Comparison of ENCODE assay signal across 28 cellular contexts in the genomic region with DNA sequence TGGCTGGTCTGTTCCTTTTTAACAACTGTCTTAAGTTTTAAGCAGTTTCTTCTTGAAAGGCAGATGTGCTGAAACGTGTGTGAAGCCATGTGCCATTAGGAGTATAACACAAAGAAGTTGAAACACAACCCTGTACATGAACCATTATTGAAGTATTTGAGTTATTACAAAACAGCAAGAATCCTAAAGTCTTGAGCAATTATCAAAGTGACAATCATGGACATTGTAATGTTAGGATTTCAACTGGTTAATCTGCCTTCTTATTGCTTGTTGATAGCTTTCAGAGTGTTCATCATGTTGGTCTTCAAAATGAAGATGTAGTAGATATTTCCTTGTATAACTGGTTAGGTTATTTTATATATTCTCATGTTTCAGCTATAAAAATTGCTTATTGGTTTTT. TPM values are rescaled to one million over a fixed set of nuclear protein-coding genes. Genes with fewer than 3 reads are reported as not detected.
"Had no signal": no experiment of that assay in that cellular context is flagged by ENCODE, and none has a peak within 500 bp of the region (broad histone marks: within the 10 kb centered on the region; RNA-seq: fewer than 3 reads in every experiment).

No MANE protein-coding gene starts in this region.

- H3K9me3 ChIP-seq: breast epithelium, esophagus muscularis mucosa, gastrocnemius medialis had no signal

- ATAC-seq: activated CD4-positive, alpha-beta T cell treated with anti-CD3 and anti-CD28 coated beads for 36 hours; activated naive CD4-positive, alpha-beta T cell treated with anti-CD3 and anti-CD28 coated beads, Interleukin-2, amount 50 U/mL, for 72 hours; activated T-cell treated with anti-CD3 and anti-CD28 coated beads, Interleukin-2, amount 50 U/mL, for 72 hours; foreskin keratinocyte; gastrocnemius medialis; heart left ventricle had no signal

- DNase-seq: activated CD4-positive, alpha-beta memory T cell treated with anti-CD3 and anti-CD28 coated beads, Interleukin-2, amount 10 ng/mL, durations not matched to agents 7 days and 5 days; activated CD4-positive, alpha-beta T cell treated with anti-CD3 and anti-CD28 coated beads for 36 hours; activated CD4-positive, alpha-beta T cell treated with anti-CD3 and anti-CD28 coated beads, Interleukin-2, amount 10 ng/mL, durations not matched to agents 24 days and 14 days; activated CD4-positive, CD25-positive, alpha-beta regulatory T cell; activated CD4-positive, CD25-positive, alpha-beta regulatory T cell treated with anti-CD3 and anti-CD28 coated beads, Interleukin-2, amount 50 U/mL, for 72 hours; activated CD8-positive, alpha-beta memory T cell treated with anti-CD3 and anti-CD28 coated beads, Interleukin-2, amount 50 U/mL, for 48 hours; activated gamma-delta T cell; activated naive CD4-positive, alpha-beta T cell; activated naive CD4-positive, alpha-beta T cell treated with anti-CD3 and anti-CD28 coated beads, Interleukin-2, amount 10 ng/mL, durations not matched to agents 7 days and 5 days; activated naive CD8-positive, alpha-beta T cell treated with anti-CD3 and anti-CD28 coated beads, Interleukin-2, amount 10 ng/mL, durations not matched to agents 7 days and 5 days; activated T-cell treated with anti-CD3 and anti-CD28 coated beads for 4 hours; activated T-cell treated with anti-CD3 and anti-CD28 coated beads, Interleukin-2, amount 50 U/mL, for 24 hours; activated T-cell treated with anti-CD3 and anti-CD28 coated beads, Interleukin-2, amount 50 U/mL, for 72 hours; dorsolateral prefrontal cortex; effector memory CD4-positive, alpha-beta T cell; endodermal cell; erythroblast; foreskin keratinocyte; gastrocnemius medialis; glutamatergic neuron; heart left ventricle; T-helper 2 cell had no signal

- H3K4me3 ChIP-seq: ascending aorta, breast epithelium, coronary artery, dorsolateral prefrontal cortex, esophagus muscularis mucosa, gastrocnemius medialis, heart left ventricle had no signal

- H3K27me3 ChIP-seq: ascending aorta, breast epithelium, esophagus muscularis mucosa, foreskin keratinocyte, gastrocnemius medialis, heart left ventricle had no signal

- H3K4me1 ChIP-seq: ascending aorta, breast epithelium, esophagus muscularis mucosa, foreskin keratinocyte, gastrocnemius medialis, heart left ventricle had no signal

- H3K36me3 ChIP-seq: ascending aorta, breast epithelium, esophagus muscularis mucosa, gastrocnemius medialis, heart left ventricle had no signal

- H3K27ac ChIP-seq: ascending aorta, breast epithelium, coronary artery, dorsolateral prefrontal cortex, esophagus muscularis mucosa, foreskin keratinocyte, gastrocnemius medialis, heart left ventricle had no signal

RNA-seq across cellular contexts. Expression of gene PPP1R1C, which starts 21.0 kb away (rescaled TPM):
- total RNA-seq: activated CD4-positive, alpha-beta memory T cell treated with anti-CD3 and anti-CD28 coated beads, Interleukin-2, amount 10 ng/mL, durations not matched to agents 7 days and 5 days; activated CD4-positive, alpha-beta T cell treated with anti-CD3 and anti-CD28 coated beads for 36 hours; activated CD4-positive, alpha-beta T cell treated with anti-CD3 and anti-CD28 coated beads, Interleukin-2, amount 10 ng/mL, durations not matched to agents 24 days and 14 days; activated naive CD4-positive, alpha-beta T cell treated with anti-CD3 and anti-CD28 coated beads, Interleukin-2, amount 50 U/mL, for 72 hours; activated naive CD8-positive, alpha-beta T cell treated with anti-CD3 and anti-CD28 coated beads, Interleukin-2, amount 10 ng/mL, durations not matched to agents 7 days and 5 days; activated T-cell treated with anti-CD3 and anti-CD28 coated beads, Interleukin-2, amount 50 U/mL, for 72 hours; ascending aorta; gastrocnemius medialis; T-helper 1 cell treated with Interleukin-12 subunit alpha and Interleukin-12 subunit beta and Interleukin-4 antibody, amounts not matched to agents 30 ng/mL and 1 ng/mL, for 36 hours had no signal
